In genomic region chr4:145825255-145825654, GRCh38 we compare ENCODE assay signal across 2 cellular contexts.
TF ChIP-seq lines count a peak whose summit lies in the region.

No MANE protein-coding gene starts in this region.

TF ChIP-seq in GM23338, 12 proteins besides CTCF, POLR2A, EP300 and RAD21:
- TF ChIP-seq REST (IDR thresholded peaks at IDR 0.05; ENCODE audit: unreplicated experiment) (no peak), ETS1 (IDR thresholded peaks at IDR 0.05) (no peak), CREB1 (CRISPR knock-in tag; IDR thresholded peaks at IDR 0.05; ENCODE audit: low read depth) (no peak), ZNF462 (CRISPR knock-in tag; IDR thresholded peaks at IDR 0.05) (no peak), STAT1 (IDR thresholded peaks at IDR 0.05; ENCODE audit: unreplicated experiment) (no peak), EZH2 (IDR thresholded peaks at IDR 0.05; ENCODE audit: low read depth, unreplicated experiment) (no peak), POLR2AphosphoS5 (IDR thresholded peaks at IDR 0.05; ENCODE audit: low read depth) (no peak), EZH2phosphoT487 (IDR thresholded peaks at IDR 0.05; ENCODE audit: unreplicated experiment) (no peak), ZNF114 (CRISPR knock-in tag; IDR thresholded peaks at IDR 0.05) (no peak), NANOG (IDR thresholded peaks at IDR 0.05; ENCODE audit: borderline replicate concordance) (no peak), ZNF331 (CRISPR knock-in tag; IDR thresholded peaks at IDR 0.05; ENCODE audit: low read depth) (no peak), JUNB (IDR thresholded peaks at IDR 0.05; ENCODE audit: unreplicated experiment) (no peak)

TF ChIP-seq in H1, 55 proteins besides CTCF, POLR2A, EP300 and RAD21:
- TF ChIP-seq HDAC2 (IDR thresholded peaks at IDR 0.05; ENCODE audit: borderline replicate concordance in 1 of 2, low read depth in 2 of 2, low read length in 2 of 2) (no peak), TAF7 (optimal IDR thresholded peaks at IDR 0.05; ENCODE audit: borderline replicate concordance, low read depth, low read length) (no peak), MAX (IDR thresholded peaks at IDR 0.05) (no peak), JUND (IDR thresholded peaks at IDR 0.05; ENCODE audit: low read length) (no peak), YY1 (IDR thresholded peaks at IDR 0.05; ENCODE audit: low read depth, low read length) (no peak), KDM4A (IDR thresholded peaks at IDR 0.05; ENCODE audit: low read depth, low read length, severe bottlenecking) (no peak), NANOG (IDR thresholded peaks at IDR 0.05; ENCODE audit: insufficient read depth, low read depth, low read length, poor library complexity, severe bottlenecking) (no peak), RBBP5 (IDR thresholded peaks at IDR 0.05; ENCODE audit: borderline replicate concordance, low read depth, low read length) (no peak), NRF1 (IDR thresholded peaks at IDR 0.05; ENCODE audit: low read depth, low read length) (no peak), TCF12 (IDR thresholded peaks at IDR 0.05; ENCODE audit: low read depth, low read length) (no peak), ASH2L (IDR thresholded peaks at IDR 0.05; ENCODE audit: low read length) (no peak), SP2 (IDR thresholded peaks at IDR 0.05; ENCODE audit: low read length) (no peak), BCL11A (IDR thresholded peaks at IDR 0.05; ENCODE audit: low read depth in 2 of 2, low read length in 2 of 2) (no peak), CTBP2 (IDR thresholded peaks at IDR 0.05; ENCODE audit: borderline replicate concordance, insufficient read depth, insufficient read length, low read length) (no peak), POLR2AphosphoS5 (IDR thresholded peaks at IDR 0.05; ENCODE audit: low read depth, low read length) (no peak)
TF ChIP-seq in H1: peak in this region for 0.
